ENCODE assay signal across 7 cellular contexts in genomic region chr20:32358883-32359632, GRCh38. TPM values are rescaled to one million over a fixed set of nuclear protein-coding genes. Genes with fewer than 3 reads are reported as not detected.
DNase-seq lines count a peak whose midpoint lies in the region; ATAC-seq and TF ChIP-seq lines count a peak whose summit lies in the region.

No MANE protein-coding gene starts in this region.

- H3K4me1 Mint-ChIP-seq in activated naive CD4-positive, alpha-beta T cell treated with anti-CD3 and anti-CD28 coated beads, Interleukin-2, amount 50 U/mL, for 24 hours = peaks cover 60% of the 10 kb centered on the region

- H3K27me3 Mint-ChIP-seq in activated naive CD4-positive, alpha-beta T cell treated with anti-CD3 and anti-CD28 coated beads, Interleukin-2, amount 50 U/mL, for 24 hours = no peaks in the 10 kb centered on the region

- peaks cover 9% of the 10 kb centered on the region; the same call in 1 of the 2 replicates for H3K4me1 ChIP-seq in HUES64 (ENCODE audit: insufficient read depth, low read length)
- peaks cover 12% of the 10 kb centered on the region for H3K4me1 ChIP-seq in ovary (ENCODE audit: insufficient read depth)
- peaks cover 0 to 61% (median 33%) of the 10 kb centered on the region in 4 donors for H3K4me1 ChIP-seq in tibial artery

- WGBS in HUES64 = under 1% methylated on average over 43 of the region's 46 CpGs
- WGBS in ovary, 3 donors = 0 to 1% (median 0%) methylated on average over 29 to 43 of the region's 46 CpGs

- intact Hi-C loops in Right ventricle myocardium inferior (cut with DNase I) = loop anchor here (2.0 to 5.0 kb wide), 3 partner anchors 72 to 152 kb away; partner anchors contain the start of genes PLAGL2 and POFUT1
- intact Hi-C loops in ovary (cut with DNase I) = loop anchor here in 1 of 4 donors (5.0 kb wide), 1 partner anchor 123 kb away; no protein-coding TSS in a partner anchor
- intact Hi-C loops in tibial artery (cut with DNase I; ENCODE audit: low total_unique reads) = loop anchor here (2.0 kb wide), 1 partner anchor 124 kb away; no protein-coding TSS in a partner anchor

- no peaks in the 10 kb centered on the region for H3K36me3 ChIP-seq in HUES64 (ENCODE audit: insufficient read depth, low read length)
- H3K36me3 ChIP-seq in SK-N-MC (ENCODE audit: insufficient read depth, low read length) = peaks cover 12% of the 10 kb centered on the region; the same call in 1 of the 2 replicates
- H3K36me3 ChIP-seq in ovary = no peaks in the 10 kb centered on the region
- H3K36me3 ChIP-seq in tibial artery = no peaks in the 10 kb centered on the region

- TF ChIP-seq CTCF in ovary (IDR thresholded peaks at IDR 0.05) (no peak), tibial artery (IDR thresholded peaks at IDR 0.05) (no peak)

- no peak for TF ChIP-seq POLR2A in ovary (IDR thresholded peaks at IDR 0.05)

- H3K9me3 Mint-ChIP-seq in activated naive CD4-positive, alpha-beta T cell treated with anti-CD3 and anti-CD28 coated beads, Interleukin-2, amount 50 U/mL, for 24 hours = no peaks in the 10 kb centered on the region

- H3K4me3 Mint-ChIP-seq in activated naive CD4-positive, alpha-beta T cell treated with anti-CD3 and anti-CD28 coated beads, Interleukin-2, amount 50 U/mL, for 24 hours = peak overlapping the region; percentile 98

- DNase-seq in SK-N-MC (ENCODE audit: low read depth, low spot score) = no peak
- peak; percentile 87 for DNase-seq in Right ventricle myocardium inferior (ENCODE audit: missing footprints)
- peak; percentile 77 to 87 (median 85) for DNase-seq in ovary
- DNase-seq in tibial artery = peak; percentile 81 to 87

- no peak for TF ChIP-seq EP300 in ovary (IDR thresholded peaks at IDR 0.05)

- H3K4me3 ChIP-seq in HUES64 (ENCODE audit: low read length) = peak overlapping the region; percentile 61
- H3K4me3 ChIP-seq in SK-N-MC = peak overlapping the region; percentile 93
- H3K4me3 ChIP-seq in ovary = peak overlapping the region; percentile 87
- H3K4me3 ChIP-seq in tibial artery = peak overlapping the region; percentile 60 to 90

- peak overlapping the region; percentile 93 for H3K27ac Mint-ChIP-seq in activated naive CD4-positive, alpha-beta T cell treated with anti-CD3 and anti-CD28 coated beads, Interleukin-2, amount 50 U/mL, for 24 hours

- H3K27me3 ChIP-seq in HUES64 (ENCODE audit: insufficient read depth, low read length) (peaks cover 67% of the 10 kb centered on the region), ovary (no peaks in the 10 kb centered on the region), tibial artery (no peaks in the 10 kb centered on the region)

- peak overlapping the region; percentile 27 for H3K9ac ChIP-seq in HUES64 (ENCODE audit: low read depth, low read length)
- peak overlapping the region; percentile 79 for H3K9ac ChIP-seq in SK-N-MC (ENCODE audit: insufficient read length)

- no peaks in the 10 kb centered on the region for H3K9me3 ChIP-seq in HUES64 (ENCODE audit: insufficient read depth, low read depth, low read length)
- no peaks in the 10 kb centered on the region for H3K9me3 ChIP-seq in SK-N-MC (ENCODE audit: low read depth, low read length)
- H3K9me3 ChIP-seq in ovary = no peaks in the 10 kb centered on the region
- no peaks in the 10 kb centered on the region for H3K9me3 ChIP-seq in tibial artery

- ATAC-seq in GM18498 (IDR thresholded peaks at IDR 0.05; ENCODE audit: unreplicated experiment) (peak; percentile 29), Right ventricle myocardium inferior (peak; percentile 40)

- H3K36me3 Mint-ChIP-seq in activated naive CD4-positive, alpha-beta T cell treated with anti-CD3 and anti-CD28 coated beads, Interleukin-2, amount 50 U/mL, for 24 hours = peaks cover 12% of the 10 kb centered on the region

- H3K27ac ChIP-seq in HUES64 (ENCODE audit: low read depth, low read length) = peak overlapping the region; percentile 75; the same call in 1 of the 2 replicates
- H3K27ac ChIP-seq in SK-N-MC = peak overlapping the region; percentile 98
- peak overlapping the region; percentile 87 to 96 for H3K27ac ChIP-seq in ovary
- peak overlapping the region; percentile 87 to 97 for H3K27ac ChIP-seq in tibial artery

RNA-seq across cellular contexts. Expression of gene ASXL1, which starts 0.9 kb away (rescaled TPM):
- polyA plus RNA-seq in HUES64 (2013, experiment 1 of 2) = 21.2 TPM
- polyA plus RNA-seq in HUES64 (2013, experiment 2 of 2) = 22.3 TPM
- total RNA-seq in Right ventricle myocardium inferior (23.1 TPM), ovary (10 to 100 TPM; 52.6 to 85.1 (median 71.2) TPM)
- 10 to 100 TPM; 31.6 to 49.7 TPM for polyA plus RNA-seq in ovary
